13 cellular contexts compared by ENCODE assay signal in genomic region chr1:47439151-47440051, GRCh38. TPM values are rescaled to one million over a fixed set of nuclear protein-coding genes. Genes with fewer than 3 reads are reported as not detected.
DNase-seq lines count a peak whose midpoint lies in the region; TF ChIP-seq lines count a peak whose summit lies in the region.
"Had no signal": no experiment of that assay in that cellular context is flagged by ENCODE, and none has a peak within 500 bp of the region (broad histone marks: within the 10 kb centered on the region; RNA-seq: fewer than 3 reads in every experiment).

No MANE protein-coding gene starts in this region.

- H3K4me1 ChIP-seq in ascending aorta (peaks cover 3 to 22% of the 10 kb centered on the region in 2 donors), mesendoderm (ENCODE audit: control insufficient read depth, low read depth, low read length) (peaks cover 3% of the 10 kb centered on the region), testis (peaks cover 4% of the 10 kb centered on the region), BE2C (no peaks in the 10 kb centered on the region)

- no peak overlapping the region for H3K23ac ChIP-seq in mesendoderm (ENCODE audit: low read length)

- peaks cover 31% of the 10 kb centered on the region for H3K27me3 Mint-ChIP-seq in activated naive CD4-positive, alpha-beta T cell treated with anti-CD3 and anti-CD28 coated beads, Interleukin-2, amount 10 ng/mL, durations not matched to agents 7 days and 5 days
- H3K27me3 Mint-ChIP-seq in activated naive CD4-positive, alpha-beta T cell treated with anti-CD3 and anti-CD28 coated beads for 36 hours (ENCODE audit: low read depth) = peaks cover 19% of the 10 kb centered on the region

- intact Hi-C loops in activated naive CD4-positive, alpha-beta T cell treated with anti-CD3 and anti-CD28 coated beads for 36 hours (cut with micrococcal nuclease) = loop anchor here (5.0 kb wide), 4 partner anchors 52 to 207 kb away; partner anchors contain the start of genes STIL and TAL1
- intact Hi-C loops in ascending aorta (cut with DNase I) = loop anchor here (5.0 kb wide), 6 partner anchors 83 to 763 kb away; partner anchors contain the start of genes CMPK1, PDZK1IP1, STIL and TRABD2B
- intact Hi-C loops in testis (cut with DNase I; ENCODE audit: low total_unique reads) = loop anchor here (5.0 kb wide), 1 partner anchor 268 kb away; no protein-coding TSS in a partner anchor

- CTCF ChIA-PET in activated naive CD4-positive, alpha-beta T cell treated with anti-CD3 and anti-CD28 coated beads, Interleukin-2, amount 10 ng/mL, durations not matched to agents 7 days and 5 days (lab: Charles Lee) = interaction anchor here (2.0 kb wide), 1 partner anchor 9 kb away, joined by 23 read pairs; no protein-coding TSS in a partner anchor
- CTCF ChIA-PET in activated naive CD4-positive, alpha-beta T cell treated with anti-CD3 and anti-CD28 coated beads for 36 hours (lab: Charles Lee) = interaction anchor here (3.7 to 8.2 kb wide), 2 partner anchors 10 to 270 kb away, joined by 19 to 123 read pairs; no protein-coding TSS in a partner anchor

- TF ChIP-seq CTCF in ascending aorta (IDR thresholded peaks at IDR 0.05) (no peak), testis (IDR thresholded peaks at IDR 0.05) (no peak), BE2C (IDR thresholded peaks at IDR 0.05; ENCODE audit: low read depth, low read length) (no peak)

- no peak overlapping the region for H4K8ac ChIP-seq in mesendoderm (ENCODE audit: low read depth, low read length)

- no peaks in the 10 kb centered on the region for H3K27me3 ChIP-seq in ascending aorta
- H3K27me3 ChIP-seq in mesendoderm (ENCODE audit: insufficient read depth, low read length, poor library complexity) = peaks cover 75% of the 10 kb centered on the region
- H3K27me3 ChIP-seq in testis = peaks cover 3% of the 10 kb centered on the region
- H3K27me3 ChIP-seq in BE2C = peaks cover 93% of the 10 kb centered on the region

- no peak overlapping the region for H2BK5ac ChIP-seq in mesendoderm (ENCODE audit: low read length)

- H3K9me3 ChIP-seq in ascending aorta (no peaks in the 10 kb centered on the region), testis (no peaks in the 10 kb centered on the region), BE2C (no peaks in the 10 kb centered on the region)

- peak overlapping the region; percentile 59 for H3K56ac ChIP-seq in mesendoderm (ENCODE audit: low read length)

- no peak overlapping the region for H2AK5ac ChIP-seq in mesendoderm (ENCODE audit: low read length)

- peaks cover 22% of the 10 kb centered on the region for H3K36me3 Mint-ChIP-seq in activated naive CD4-positive, alpha-beta T cell treated with anti-CD3 and anti-CD28 coated beads, Interleukin-2, amount 10 ng/mL, durations not matched to agents 7 days and 5 days
- peaks cover 2% of the 10 kb centered on the region for H3K36me3 Mint-ChIP-seq in activated naive CD4-positive, alpha-beta T cell treated with anti-CD3 and anti-CD28 coated beads for 36 hours (ENCODE audit: low read depth)

- peak overlapping the region; percentile 43 for H3K9ac ChIP-seq in mesendoderm (ENCODE audit: low read length)

- WGBS in mesendoderm (ENCODE audit: extremely low coverage, insufficient coverage, low lambda C conversion rate) = no CpG with 5 or more reads among the region's 75 CpGs
- 26 to 32% methylated on average over 48 to 61 of the region's 75 CpGs for WGBS in testis, 2 donors

- H3K36me3 ChIP-seq in ascending aorta (no peaks in the 10 kb centered on the region), mesendoderm (ENCODE audit: control insufficient read depth, insufficient read depth, low read length) (no peaks in the 10 kb centered on the region), testis (ENCODE audit: low read depth, missing control alignments) (no peaks in the 10 kb centered on the region), BE2C (no peaks in the 10 kb centered on the region)

- H3K27ac Mint-ChIP-seq in activated naive CD4-positive, alpha-beta T cell treated with anti-CD3 and anti-CD28 coated beads, Interleukin-2, amount 10 ng/mL, durations not matched to agents 7 days and 5 days = no peak overlapping the region
- no peak overlapping the region for H3K27ac Mint-ChIP-seq in activated naive CD4-positive, alpha-beta T cell treated with anti-CD3 and anti-CD28 coated beads for 36 hours
- H3K27ac Mint-ChIP-seq: HFFc6 had no signal

- peaks cover 24% of the 10 kb centered on the region for H3K4me1 Mint-ChIP-seq in activated naive CD4-positive, alpha-beta T cell treated with anti-CD3 and anti-CD28 coated beads, Interleukin-2, amount 10 ng/mL, durations not matched to agents 7 days and 5 days
- H3K4me1 Mint-ChIP-seq in activated naive CD4-positive, alpha-beta T cell treated with anti-CD3 and anti-CD28 coated beads for 36 hours (ENCODE audit: low read depth) = peaks cover 11% of the 10 kb centered on the region

- no peaks in the 10 kb centered on the region for H3K79me2 ChIP-seq in mesendoderm (ENCODE audit: control insufficient read depth, insufficient read depth, low read length)

- peak overlapping the region; percentile 45 to 95 for H3K27ac ChIP-seq in ascending aorta
- H3K27ac ChIP-seq in mesendoderm (ENCODE audit: low read depth, low read length) = no peak overlapping the region
- no peak overlapping the region for H3K27ac ChIP-seq in testis

- no peaks in the 10 kb centered on the region for H3K79me1 ChIP-seq in mesendoderm (ENCODE audit: low read length)

- H2BK120ac ChIP-seq in mesendoderm (ENCODE audit: low read depth, low read length) = no peak overlapping the region

- peak overlapping the region; percentile 76 to 78 for H3K4me3 ChIP-seq in ascending aorta
- H3K4me3 ChIP-seq in mesendoderm (ENCODE audit: low read length) = no peak overlapping the region
- peak overlapping the region; percentile 34 to 65 for H3K4me3 ChIP-seq in testis
- no peak overlapping the region for H3K4me3 ChIP-seq in BE2C (ENCODE audit: low read depth, low read length)

- peak overlapping the region; percentile 28 for H3K18ac ChIP-seq in mesendoderm (ENCODE audit: low read length)

- H3K4me2 ChIP-seq in mesendoderm (ENCODE audit: low read length) = no peak overlapping the region

- H3K9me3 Mint-ChIP-seq in activated naive CD4-positive, alpha-beta T cell treated with anti-CD3 and anti-CD28 coated beads, Interleukin-2, amount 10 ng/mL, durations not matched to agents 7 days and 5 days = peaks cover 1% of the 10 kb centered on the region
- H3K9me3 Mint-ChIP-seq in activated naive CD4-positive, alpha-beta T cell treated with anti-CD3 and anti-CD28 coated beads for 36 hours = no peaks in the 10 kb centered on the region

- H3K4me3 Mint-ChIP-seq in activated naive CD4-positive, alpha-beta T cell treated with anti-CD3 and anti-CD28 coated beads, Interleukin-2, amount 10 ng/mL, durations not matched to agents 7 days and 5 days = peak overlapping the region; percentile 43
- no peak overlapping the region for H3K4me3 Mint-ChIP-seq in activated naive CD4-positive, alpha-beta T cell treated with anti-CD3 and anti-CD28 coated beads for 36 hours
- H3K4me3 Mint-ChIP-seq: HFFc6 had no signal

- no peak overlapping the region for H3K4ac ChIP-seq in mesendoderm (ENCODE audit: low read depth, low read length)

- DNase-seq in activated naive CD4-positive, alpha-beta T cell treated with anti-CD3 and anti-CD28 coated beads, Interleukin-2, amount 10 ng/mL, durations not matched to agents 7 days and 5 days = no peak
- DNase-seq in activated naive CD4-positive, alpha-beta T cell treated with anti-CD3 and anti-CD28 coated beads for 36 hours = no peak
- DNase-seq in ascending aorta (ENCODE audit: low spot score in 2 of 2) = peak in 1 of 2 donors; percentile 70
- DNase-seq in mesendoderm = peak; percentile 39
- no peak for DNase-seq in testis
- DNase-seq in NCI-H2081 treated with DMSO at 0.1 percent for 48 hours (lab: John Stamatoyannopoulos, UW) = no peak
- no peak for DNase-seq in BE2C
- DNase-seq in DMS153 treated with DMSO at 0.1 percent for 48 hours (lab: John Stamatoyannopoulos, UW; ENCODE audit: unreplicated experiment) = no peak
- DNase-seq: activated CD4-positive, alpha-beta T cell treated with anti-CD3 and anti-CD28 coated beads for 1 hour; DND-41; HFFc6; IMR-90; NCI-H1694 treated with DMSO at 0.1 percent for 48 hours had no signal

- no peak for TF ChIP-seq POLR2A in testis (IDR thresholded peaks at IDR 0.05)

- H4K5ac ChIP-seq in mesendoderm (ENCODE audit: low read length) = no peak overlapping the region

- H2BK15ac ChIP-seq in mesendoderm (replicated peaks; ENCODE audit: low read depth) = no peak overlapping the region

RNA-seq across cellular contexts. Expression of gene FOXD2, which starts 1.6 kb away (rescaled TPM):
- total RNA-seq in activated naive CD4-positive, alpha-beta T cell treated with anti-CD3 and anti-CD28 coated beads for 36 hours = under 1 TPM; 0.12 to 0.19 TPM
- total RNA-seq in ascending aorta = 1.3 TPM
- 0.01 TPM for polyA plus RNA-seq in mesendoderm (2013, experiment 1 of 2)
- polyA plus RNA-seq in mesendoderm (2013, experiment 2 of 2) = 0.01 TPM
- total RNA-seq in testis = 1 to 10 TPM in 1 of 2 donors, under 1 TPM in 1; 0.99 to 1.3 TPM
- 0.26 TPM for polyA plus RNA-seq in testis (ENCODE audit: insufficient read depth, low read depth, low replicate concordance)
- polyA plus RNA-seq in BE2C (2012; ENCODE audit: insufficient read depth, insufficient read length, low read depth) = not detected

RNA-seq across cellular contexts. Expression of gene FOXE3, which starts 23.3 kb away (rescaled TPM):
- total RNA-seq in activated naive CD4-positive, alpha-beta T cell treated with anti-CD3 and anti-CD28 coated beads for 36 hours = not detected
- total RNA-seq in ascending aorta = not detected
- polyA plus RNA-seq in mesendoderm (2013, experiment 1 of 2) = 0.17 TPM
- 0.17 TPM for polyA plus RNA-seq in mesendoderm (2013, experiment 2 of 2)
- total RNA-seq in testis = 1 to 10 TPM in 1 of 2 donors, under 1 TPM in 1; 0.63 to 1.4 TPM
- 1.2 TPM for polyA plus RNA-seq in testis (ENCODE audit: insufficient read depth, low read depth, low replicate concordance)
- not detected for polyA plus RNA-seq in BE2C (2012; ENCODE audit: insufficient read depth, insufficient read length, low read depth)
- total RNA-seq: HFFc6, IMR-90 had no signal

Comparison
In these comparisons a context has a peak if more than half of its experiments do, and no peak if none do; other contexts are left out.
1. H3K27ac ChIP-seq: peak in ascending aorta (2 of 2); none in mesendoderm (single experiment) and testis (0 of 2).
2. H3K4me3 ChIP-seq: peak in ascending aorta (2 of 2) and testis (2 of 2); none in mesendoderm (single experiment) and BE2C (single experiment).